ENCODE assay signal across 8 cellular contexts in genomic region chr22:33302049-33302545, GRCh38.
DNase-seq lines count a peak whose midpoint lies in the region; ATAC-seq and TF ChIP-seq lines count a peak whose summit lies in the region.

No MANE protein-coding gene starts in this region.

- intact Hi-C loops in breast epithelium (cut with DNase I; ENCODE audit: low total_unique reads): no loop called here
- intact Hi-C loops in spleen (cut with DNase I; ENCODE audit: low total_unique reads): loop anchor here (10.0 kb wide), 1 partner anchor 1723 kb away; no protein-coding TSS in a partner anchor

- H3K36me3 ChIP-seq in BE2C (no peaks in the 10 kb centered on the region), breast epithelium (no peaks in the 10 kb centered on the region), spleen (peaks cover 0 to 4% (median 0%) of the 10 kb centered on the region in 6 donors)

- H3K27ac ChIP-seq in breast epithelium (no peak overlapping the region), spleen (peak overlapping the region in 1 of 8 donors; percentile 10)

- no peaks in the 10 kb centered on the region for H3K9me3 ChIP-seq in BE2C
- H3K9me3 ChIP-seq in breast epithelium: no peaks in the 10 kb centered on the region
- no peaks in the 10 kb centered on the region for H3K9me3 ChIP-seq in spleen

- no peaks in the 10 kb centered on the region for H3K4me1 ChIP-seq in BE2C
- no peaks in the 10 kb centered on the region for H3K4me1 ChIP-seq in breast epithelium
- peaks cover 5 to 53% (median 27%) of the 10 kb centered on the region in 6 donors for H3K4me1 ChIP-seq in spleen

- H3K4me3 ChIP-seq in BE2C (ENCODE audit: low read depth, low read length): no peak overlapping the region
- H3K4me3 ChIP-seq in NB4 (ENCODE audit: low read depth, low read length): no peak overlapping the region
- H3K4me3 ChIP-seq in breast epithelium: no peak overlapping the region
- no peak overlapping the region for H3K4me3 ChIP-seq in spleen

- peak; percentile 85 for TF ChIP-seq CTCF in BE2C (IDR thresholded peaks at IDR 0.05; ENCODE audit: low read depth, low read length)
- peak; percentile 84 for TF ChIP-seq CTCF in NB4 (IDR thresholded peaks at IDR 0.05; ENCODE audit: low read depth, low read length)
- peak; percentile 40 to 94 (median 80) for TF ChIP-seq CTCF in breast epithelium (IDR thresholded peaks at IDR 0.05)
- peak; percentile 56 to 84 (median 76) for TF ChIP-seq CTCF in spleen (IDR thresholded peaks at IDR 0.05 in 8 of 11, conservative IDR thresholded peaks at IDR 0.05 in 3 of 11)

- ATAC-seq in GM19043 (IDR thresholded peaks at IDR 0.05; ENCODE audit: low read depth, unreplicated experiment) (peak; percentile 52), HG02870 (IDR thresholded peaks at IDR 0.05; ENCODE audit: unreplicated experiment) (no peak)

- TF ChIP-seq POLR2A in NB4 (IDR thresholded peaks at IDR 0.05; ENCODE audit: extremely low read depth, insufficient read length) (no peak), breast epithelium (IDR thresholded peaks at IDR 0.05) (no peak), spleen (IDR thresholded peaks at IDR 0.05) (no peak)

- peak; percentile 75 for DNase-seq in BE2C
- peak; percentile 79 for DNase-seq in NB4 (ENCODE audit: low read depth)
- DNase-seq in T-helper 2 cell: peak in 3 of 5 experiments; percentile 20 to 51 (median 21)
- DNase-seq in breast epithelium (ENCODE audit: low spot score in 2 of 2): peak; percentile 61 to 79
- peak; percentile 36 for DNase-seq in iris pigment epithelial cell (ENCODE audit: low read depth)
- peak; percentile 90 for DNase-seq in spleen

- H3K27me3 ChIP-seq in BE2C (no peaks in the 10 kb centered on the region), breast epithelium (no peaks in the 10 kb centered on the region), spleen (replicated peaks in 1 of 7) (no peaks in the 10 kb centered on the region)

- 11 to 37% (median 27%) methylated on average over 10 of the region's 10 CpGs for WGBS in spleen, 5 donors

Comparison
In these comparisons a context has a peak if more than half of its experiments do, and no peak if none do; other contexts are left out.
1. DNase-seq: peak in every context shown above with its lines; median percentile 90 in spleen; 79 in NB4; 75 in BE2C; 70 in breast epithelium; 36 in iris pigment epithelial cell; 21 in T-helper 2 cell.